In genomic region chr10:86536294-86536861, GRCh38 we compare ENCODE assay signal across 9 cellular contexts.
DNase-seq lines count a peak whose midpoint lies in the region; ATAC-seq and TF ChIP-seq lines count a peak whose summit lies in the region.
"Had no signal": no experiment of that assay in that cellular context is flagged by ENCODE, and none has a peak within 500 bp of the region (broad histone marks: within the 10 kb centered on the region; RNA-seq: fewer than 3 reads in every experiment).

No MANE protein-coding gene starts in this region.

- peaks cover 27% of the 10 kb centered on the region for H3K27me3 ChIP-seq in iPS-15b (ENCODE audit: control insufficient read depth, insufficient read depth, low read length)

- no peak for TF ChIP-seq CTCF in GM20000 (IDR thresholded peaks at IDR 0.05; ENCODE audit: extremely low read depth, missing control alignments)

- no peak overlapping the region for H3K9ac ChIP-seq in iPS-15b (ENCODE audit: low read depth, low read length)

- H3K9me3 ChIP-seq in iPS-15b (ENCODE audit: control insufficient read depth, insufficient read depth, low read length) = no peaks in the 10 kb centered on the region

- H3K36me3 ChIP-seq in iPS-15b (ENCODE audit: control insufficient read depth, insufficient read depth, low read length) = no peaks in the 10 kb centered on the region

- DNase-seq in GM20000 (ENCODE audit: low spot score) (peak; percentile 62), activated T-cell treated with anti-CD3 and anti-CD28 coated beads for 1 hour (ENCODE audit: low read depth) (peak; percentile 29), pons (ENCODE audit: low spot score) (no peak), nucleus accumbens (lab: John Stamatoyannopoulos, UW) (no peak), HPDE6-E6E7 (ENCODE audit: extremely low spot score) (no peak)
- peak; percentile 21 to 40 for DNase-seq in stimulated activated CD8-positive, alpha-beta memory T cell treated with anti-CD3 and anti-CD28 coated beads, Interleukin-15, amount 100 ng/mL, for 48 hours (ENCODE audit: low read depth in 2 of 2)
- DNase-seq: NCI-H1930 had no signal

- peaks cover 20% of the 10 kb centered on the region for H3K4me1 ChIP-seq in iPS-15b (ENCODE audit: control insufficient read depth, insufficient read depth, low read length)

- peak overlapping the region; percentile 48 for H3K4me3 ChIP-seq in iPS-15b (ENCODE audit: low read depth, low read length)

- ATAC-seq in GM19023 (IDR thresholded peaks at IDR 0.05; ENCODE audit: unreplicated experiment) = no peak

Comparison
In these comparisons a context has a peak if more than half of its experiments do, and no peak if none do; other contexts are left out.
1. DNase-seq: peak in GM20000 (single experiment), activated T-cell treated with anti-CD3 and anti-CD28 coated beads for 1 hour (single experiment) and stimulated activated CD8-positive, alpha-beta memory T cell treated with anti-CD3 and anti-CD28 coated beads, Interleukin-15, amount 100 ng/mL, for 48 hours (2 of 2); none in pons (single experiment), nucleus accumbens (0 of 56) and HPDE6-E6E7 (single experiment).